ENCODE assay signal across 22 cellular contexts in the genomic region with DNA sequence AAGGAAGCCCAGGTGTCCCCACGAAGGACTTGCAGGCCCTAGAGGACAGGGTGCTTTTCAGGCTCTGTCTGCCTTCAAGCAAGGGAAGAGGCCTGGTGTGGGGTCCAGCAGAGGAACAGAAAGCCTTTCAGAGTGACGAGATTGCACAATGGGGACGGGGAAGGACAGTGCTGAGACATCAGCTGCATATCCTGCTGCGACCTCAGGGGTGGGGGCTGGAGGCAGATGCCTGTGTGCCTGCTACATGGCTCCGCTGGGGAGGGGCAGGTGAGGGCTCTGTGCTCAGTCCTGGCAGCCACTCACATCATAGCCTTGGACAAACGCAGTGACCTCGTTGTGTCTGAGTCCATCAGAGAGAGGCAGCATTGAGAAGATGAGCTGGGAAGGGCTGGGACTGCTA.
DNase-seq lines count a peak whose midpoint lies in the region; ATAC-seq and TF ChIP-seq lines count a peak whose summit lies in the region.
"Had no signal": no experiment of that assay in that cellular context is flagged by ENCODE, and none has a peak within 500 bp of the region (broad histone marks: within the 10 kb centered on the region; RNA-seq: fewer than 3 reads in every experiment).

No MANE protein-coding gene starts in this region.

- ATAC-seq in left ventricle myocardium superior (no peak), GM18909 (IDR thresholded peaks at IDR 0.05; ENCODE audit: poor library complexity, unreplicated experiment) (no peak)
- ATAC-seq: A549 had no signal

- no peak overlapping the region for H3K4me3 Mint-ChIP-seq in osteocyte (ENCODE audit: unreplicated experiment)
- H3K4me3 Mint-ChIP-seq: activated naive CD4-positive, alpha-beta T cell treated with anti-CD3 and anti-CD28 coated beads, Interleukin-2, amount 50 U/mL, for 24 hours had no signal

- TF ChIP-seq CTCF in right atrium auricular region (IDR thresholded peaks at IDR 0.05) (no peak), osteocyte (IDR thresholded peaks at IDR 0.05) (no peak), GM13977 (IDR thresholded peaks at IDR 0.05; ENCODE audit: extremely low read depth, insufficient read depth, missing control alignments) (no peak)

- H3K27me3 ChIP-seq in right atrium auricular region, result no peaks in the 10 kb centered on the region
- H3K27me3 ChIP-seq: cardiac muscle cell, tibial nerve had no signal

- H3K9me3 ChIP-seq in right atrium auricular region, result no peaks in the 10 kb centered on the region
- H3K9me3 ChIP-seq: A549 had no signal

- no peak overlapping the region for H3K27ac Mint-ChIP-seq in osteocyte (ENCODE audit: unreplicated experiment)
- H3K27ac Mint-ChIP-seq: IgD-negative memory B cell had no signal

- H3K27ac ChIP-seq in right atrium auricular region, result no peak overlapping the region
- H3K27ac ChIP-seq: A549, cardiac muscle cell, tibial nerve had no signal

- H3K36me3 Mint-ChIP-seq in osteocyte (ENCODE audit: unreplicated experiment), result no peaks in the 10 kb centered on the region
- H3K36me3 Mint-ChIP-seq: activated naive CD4-positive, alpha-beta T cell treated with anti-CD3 and anti-CD28 coated beads, Interleukin-2, amount 50 U/mL, for 24 hours; IgD-negative memory B cell had no signal

- no peaks in the 10 kb centered on the region for H3K27me3 Mint-ChIP-seq in osteocyte (ENCODE audit: unreplicated experiment)

- peaks cover 0 to 6% of the 10 kb centered on the region in 2 donors for H3K4me1 ChIP-seq in right atrium auricular region
- H3K4me1 ChIP-seq: A549 had no signal

- in situ Hi-C loops in GM13977 (cut with MboI; ENCODE audit: low pct_unique_long_range_greater_than_20kb, low sequenced_read_pairs, unreplicated experiment), result no loop called here

- H3K4me1 Mint-ChIP-seq in osteocyte (ENCODE audit: unreplicated experiment), result no peaks in the 10 kb centered on the region
- H3K4me1 Mint-ChIP-seq: activated naive CD4-positive, alpha-beta T cell treated with anti-CD3 and anti-CD28 coated beads, Interleukin-2, amount 50 U/mL, for 24 hours; IgD-negative memory B cell had no signal

- no peaks in the 10 kb centered on the region for H3K36me3 ChIP-seq in right atrium auricular region
- H3K36me3 ChIP-seq: cardiac muscle cell, tibial nerve had no signal

- H3K9me3 Mint-ChIP-seq in osteocyte (ENCODE audit: unreplicated experiment), result peaks cover 6% of the 10 kb centered on the region
- H3K9me3 Mint-ChIP-seq: activated naive CD4-positive, alpha-beta T cell treated with anti-CD3 and anti-CD28 coated beads, Interleukin-2, amount 50 U/mL, for 24 hours had no signal

- DNase-seq in right atrium auricular region (ENCODE audit: low spot score) (peak; percentile 53), left ventricle myocardium superior (no peak), ecto neural progenitor cell (ENCODE audit: low spot score) (peak; percentile 43), osteocyte (ENCODE audit: extremely low spot score, unreplicated experiment) (peak; percentile 66), NCI-H2107 treated with DMSO at 0.1 percent for 48 hours (lab: John Stamatoyannopoulos, UW; ENCODE audit: unreplicated experiment) (no peak), GM13977 (ENCODE audit: low spot score) (no peak), OCI-M1 (lab: John Stamatoyannopoulos, UW) (no peak)
- DNase-seq: activated CD4-positive, alpha-beta T cell treated with anti-CD3 and anti-CD28 coated beads, Interleukin-2, amount 50 U/mL, for 1 hour; aorta; cortex of kidney; DMS153; NCI-H1417 treated with DMSO at 0.1 percent for 48 hours; NCI-H2107; NCI-H526; nucleus accumbens; stimulated activated CD8-positive, alpha-beta memory T cell treated with anti-CD3 and anti-CD28 coated beads, Interleukin-4, amount 100 ng/mL, for 48 hours had no signal

- intact Hi-C loops in left ventricle myocardium superior (cut with micrococcal nuclease), result no loop called here

- no peak overlapping the region for H3K4me3 ChIP-seq in right atrium auricular region
- H3K4me3 ChIP-seq: A549, cardiac muscle cell, tibial nerve had no signal

Comparison
In these comparisons a context has a peak if more than half of its experiments do, and no peak if none do; other contexts are left out.
1. DNase-seq: peak in right atrium auricular region (single experiment), ecto neural progenitor cell (single experiment) and osteocyte (single experiment); none in left ventricle myocardium superior (single experiment), NCI-H2107 treated with DMSO at 0.1 percent for 48 hours (single experiment), GM13977 (single experiment) and OCI-M1 (single experiment).